In genomic region chr2:74001781-74002514, GRCh38 we compare ENCODE assay signal across 8 cellular contexts. TPM values are rescaled to one million over a fixed set of nuclear protein-coding genes. Genes with fewer than 3 reads are reported as not detected.
DNase-seq lines count a peak whose midpoint lies in the region; ATAC-seq lines count a peak whose summit lies in the region.

No MANE protein-coding gene starts in this region.

- peaks cover 69 to 82% (median 81%) of the 10 kb centered on the region in 3 donors for H3K4me1 Mint-ChIP-seq in T-cell
- peaks cover 94% of the 10 kb centered on the region for H3K4me1 Mint-ChIP-seq in stimulated activated naive CD8-positive, alpha-beta T cell treated with anti-CD3 and anti-CD28 coated beads, Interleukin-15, amount 100 ng/mL, for 72 hours

- DNase-seq in NCI-H2171 treated with DMSO at 0.1 percent for 48 hours (lab: John Stamatoyannopoulos, UW) (peak; percentile 74), NCI-H2171 (lab: John Stamatoyannopoulos, UW) (no peak), T-cell (peak in 1 of 34 experiments; percentile 27), iPS DF 6.9 (ENCODE audit: low read depth, low spot score) (no peak), retina (no peak), HCEC 1CT (no peak)
- peak in 1 of 2 donors; percentile 81 for DNase-seq in stimulated activated naive CD8-positive, alpha-beta T cell treated with anti-CD3 and anti-CD28 coated beads, Interleukin-15, amount 100 ng/mL, for 72 hours

- H3K27me3 ChIP-seq in iPS DF 6.9 (ENCODE audit: control insufficient read depth, insufficient read depth, low read length): no peaks in the 10 kb centered on the region

- H3K36me3 ChIP-seq in iPS DF 6.9 (ENCODE audit: control insufficient read depth, insufficient read depth, low read length): no peaks in the 10 kb centered on the region

- H3K27ac ChIP-seq in iPS DF 6.9 (ENCODE audit: low read length): no peak overlapping the region

- H3K36me3 Mint-ChIP-seq in T-cell: peaks cover 3% of the 10 kb centered on the region

- no CpG with 5 or more reads among the region's 24 CpGs for WGBS in iPS DF 6.9 (ENCODE audit: insufficient coverage, insufficient read length)

- H3K4me3 ChIP-seq in iPS DF 6.9 (ENCODE audit: low read length): peak overlapping the region; percentile 66; the same call in 1 of the 2 replicates

- POLR2A ChIA-PET in T-cell (lab: Charles Lee): interaction anchor here (0.8 to 1.2 kb wide), 3 partner anchors 29 to 39 kb away, joined by 3 to 4 read pairs (median 3); no protein-coding TSS in a partner anchor

- H3K9me3 Mint-ChIP-seq in T-cell: no peaks in the 10 kb centered on the region
- H3K9me3 Mint-ChIP-seq in stimulated activated naive CD8-positive, alpha-beta T cell treated with anti-CD3 and anti-CD28 coated beads, Interleukin-15, amount 100 ng/mL, for 72 hours: no peaks in the 10 kb centered on the region

- H3K4me3 Mint-ChIP-seq in T-cell: peak overlapping the region; percentile 81 to 85 (median 83)
- peak overlapping the region; percentile 80 to 82 for H3K4me3 Mint-ChIP-seq in stimulated activated naive CD8-positive, alpha-beta T cell treated with anti-CD3 and anti-CD28 coated beads, Interleukin-15, amount 100 ng/mL, for 72 hours

- no peaks in the 10 kb centered on the region for H3K27me3 Mint-ChIP-seq in T-cell
- H3K27me3 Mint-ChIP-seq in stimulated activated naive CD8-positive, alpha-beta T cell treated with anti-CD3 and anti-CD28 coated beads, Interleukin-15, amount 100 ng/mL, for 72 hours: no peaks in the 10 kb centered on the region

- no peaks in the 10 kb centered on the region for H3K9me3 ChIP-seq in iPS DF 6.9 (ENCODE audit: control insufficient read depth, insufficient read depth, low read length)

- ATAC-seq in HG02623 (IDR thresholded peaks at IDR 0.05; ENCODE audit: unreplicated experiment) (peak; percentile 43), T-cell (replicated peaks in 1 of 4) (peak; percentile 27 to 54 (median 49))
- peak; percentile 77 for ATAC-seq in stimulated activated naive CD8-positive, alpha-beta T cell treated with anti-CD3 and anti-CD28 coated beads, Interleukin-15, amount 100 ng/mL, for 72 hours

- CTCF ChIA-PET in T-cell (lab: Charles Lee): interaction anchor here (0.6 to 1.2 kb wide), 5 partner anchors 9 to 149 kb away, joined by 3 to 4 read pairs (median 4); no protein-coding TSS in a partner anchor

- peak overlapping the region; percentile 64 to 72 for H3K27ac Mint-ChIP-seq in T-cell
- H3K27ac Mint-ChIP-seq in stimulated activated naive CD8-positive, alpha-beta T cell treated with anti-CD3 and anti-CD28 coated beads, Interleukin-15, amount 100 ng/mL, for 72 hours: peak overlapping the region in 1 of 2 donors; percentile 5

- H3K4me1 ChIP-seq in iPS DF 6.9 (ENCODE audit: control insufficient read depth, insufficient read depth, low read length): peaks cover 15% of the 10 kb centered on the region

RNA-seq across cellular contexts. Expression of gene TET3, which starts 17.2 kb away (rescaled TPM):
- total RNA-seq in T-cell: 10 to 100 TPM; 22.5 to 32.2 (median 26.8) TPM
